Comparison of ENCODE assay signal across 17 cellular contexts in the genomic region with DNA sequence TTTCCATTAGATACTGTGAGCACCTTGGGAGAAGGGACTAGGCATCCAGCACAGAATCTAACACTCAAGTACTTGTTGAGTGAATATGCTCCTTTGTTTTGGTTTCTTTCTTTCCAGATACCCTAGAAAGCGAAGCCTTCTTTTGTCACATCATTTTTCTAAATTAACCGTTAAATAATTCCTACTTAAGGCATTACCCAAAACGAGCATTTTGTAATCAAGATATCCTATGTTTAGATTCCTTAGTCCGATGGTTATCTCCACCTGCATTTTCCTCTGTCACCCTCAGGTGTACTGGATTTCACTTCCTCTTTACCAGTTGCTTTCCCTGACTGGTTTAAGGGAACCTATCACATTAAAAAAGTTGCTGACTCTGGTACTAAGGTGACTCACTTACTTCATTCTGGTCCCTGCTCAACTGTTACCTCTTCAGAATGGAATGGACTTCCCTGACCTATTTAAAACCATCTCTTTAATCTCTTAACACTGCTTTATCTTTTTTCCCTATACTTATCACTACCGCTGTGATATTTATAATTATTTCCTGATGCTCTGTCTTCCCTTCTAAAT. TPM values are rescaled to one million over a fixed set of nuclear protein-coding genes. Genes with fewer than 3 reads are reported as not detected.
DNase-seq lines count a peak whose midpoint lies in the region; ATAC-seq, FAIRE-seq and TF ChIP-seq lines count a peak whose summit lies in the region.
"Had no signal": no experiment of that assay in that cellular context is flagged by ENCODE, and none has a peak within 500 bp of the region (broad histone marks: within the 10 kb centered on the region; RNA-seq: fewer than 3 reads in every experiment).

No MANE protein-coding gene starts in this region.

- H3K27ac ChIP-seq in GM12878 (ENCODE audit: control insufficient read depth, insufficient read depth): no peak overlapping the region
- H3K27ac ChIP-seq: SJSA1, vagina had no signal

- 78% methylated on average over 5 of the region's 5 CpGs for whole genome bisulfite sequencing in GM12878 (ENCODE audit: insufficient coverage, insufficient replicate concordance, low lambda C conversion rate, missing lambda C conversion rate)

- no peaks in the 10 kb centered on the region for H3K9me2 ChIP-seq in Loucy (replicated peaks; ENCODE audit: low read depth, low read length)

- H4K20me1 ChIP-seq in Loucy (ENCODE audit: insufficient read depth, low read length, poor library complexity, severe bottlenecking) (peaks cover 15% of the 10 kb centered on the region), GM12878 (ENCODE audit: control insufficient read depth, insufficient read depth) (no peaks in the 10 kb centered on the region)

- no peak overlapping the region for H2AFZ ChIP-seq in Loucy (ENCODE audit: low read length)
- no peak overlapping the region for H2AFZ ChIP-seq in GM12878 (ENCODE audit: control insufficient read depth, low read depth, low read length)

- 0 out of 2 replicates have a peak, but pooled peaks cover 3% of the 10 kb centered on the region for H3F3A ChIP-seq in Loucy (ENCODE audit: low read depth)

- no peaks in the 10 kb centered on the region for H3K9me3 Mint-ChIP-seq in activated CD4-positive, alpha-beta memory T cell treated with anti-CD3 and anti-CD28 coated beads, Interleukin-2, amount 10 ng/mL, durations not matched to agents 7 days and 5 days
- H3K9me3 Mint-ChIP-seq: activated T-helper 1 cell treated with anti-CD3 and anti-CD28 coated beads, Interleukin-12 subunit alpha, Interleukin-12 subunit beta, Interleukin-2, Interleukin-4 antibody, amounts not matched to agents 30 ng/mL and 10 ng/mL and 1 ng/mL, durations not matched to agents 14 hours and 24 hours and 36 hours had no signal

- DNase-seq in ACHN (peak; percentile 33), GM12878 (ENCODE audit: low read depth, low spot score) (no peak), kidney tubule cell (ENCODE audit: low spot score) (peak; percentile 82), globus pallidus (ENCODE audit: low spot score) (no peak)
- DNase-seq in activated CD4-positive, alpha-beta memory T cell treated with anti-CD3 and anti-CD28 coated beads, Interleukin-2, amount 10 ng/mL, durations not matched to agents 7 days and 5 days: no peak
- DNase-seq: activated CD4-positive, CD25-positive, alpha-beta regulatory T cell treated with anti-CD3 and anti-CD28 coated beads, Interleukin-2, amount 50 U/mL, for 72 hours; DND-41; H7; NCI-H1417; NCI-H526 treated with DMSO at 0.1 percent for 48 hours had no signal

- RAD21 ChIA-PET in GM12878 (lab: Charles Lee; ENCODE audit: unreplicated experiment): interaction anchor here (1.2 kb wide), 1 partner anchor 471 kb away, joined by 3 read pairs; no protein-coding TSS in a partner anchor

- H3K4me3 Mint-ChIP-seq in activated CD4-positive, alpha-beta memory T cell treated with anti-CD3 and anti-CD28 coated beads, Interleukin-2, amount 10 ng/mL, durations not matched to agents 7 days and 5 days: no peak overlapping the region
- H3K4me3 Mint-ChIP-seq: activated T-helper 1 cell treated with anti-CD3 and anti-CD28 coated beads, Interleukin-12 subunit alpha, Interleukin-12 subunit beta, Interleukin-2, Interleukin-4 antibody, amounts not matched to agents 30 ng/mL and 10 ng/mL and 1 ng/mL, durations not matched to agents 14 hours and 24 hours and 36 hours had no signal

- H3K27me3 ChIP-seq in Loucy (ENCODE audit: insufficient read depth, low read length, poor library complexity, severe bottlenecking) (no peaks in the 10 kb centered on the region), GM12878 (replicated peaks in 1 of 2; ENCODE audit: control insufficient read depth in 2 of 2, insufficient read depth in 2 of 2, low read length in 1 of 2) (no peaks in the 10 kb centered on the region)
- H3K27me3 ChIP-seq: SJSA1, vagina had no signal

- H3K4me1 ChIP-seq in Loucy (ENCODE audit: insufficient read depth, low read length, poor library complexity, severe bottlenecking): peaks cover 34% of the 10 kb centered on the region
- H3K4me1 ChIP-seq in GM12878 (ENCODE audit: control insufficient read depth, insufficient read depth, low read length): peaks cover 6% of the 10 kb centered on the region

- H3K4me3 ChIP-seq in Loucy (ENCODE audit: low read length, poor library complexity, severe bottlenecking): peak overlapping the region; percentile 26
- H3K4me3 ChIP-seq in GM12878: no peak overlapping the region
- H3K4me3 ChIP-seq: SJSA1, vagina had no signal

- H3K36me3 Mint-ChIP-seq in activated CD4-positive, alpha-beta memory T cell treated with anti-CD3 and anti-CD28 coated beads, Interleukin-2, amount 10 ng/mL, durations not matched to agents 7 days and 5 days (ENCODE audit: low read depth): no peaks in the 10 kb centered on the region

- SMC1A ChIA-PET in GM12878 (lab: Charles Lee; ENCODE audit: uncharacterized antibody, unreplicated experiment): interaction anchor here (0.6 to 2.3 kb wide), 2 partner anchors 8 to 261 kb away, joined by 3 to 8 read pairs; no protein-coding TSS in a partner anchor

- no peaks in the 10 kb centered on the region for H3K36me3 ChIP-seq in Loucy (ENCODE audit: insufficient read depth, low read length)
- H3K36me3 ChIP-seq in GM12878 (ENCODE audit: control insufficient read depth in 2 of 2, insufficient read depth in 2 of 2, low read length in 1 of 2): no peaks in the 10 kb centered on the region
- H3K36me3 ChIP-seq: vagina had no signal

- H3K9ac ChIP-seq in Loucy (ENCODE audit: low read depth, low read length, poor library complexity, severe bottlenecking): no peak overlapping the region
- no peak overlapping the region for H3K9ac ChIP-seq in GM12878 (ENCODE audit: control insufficient read depth, insufficient read depth, low read length)

- ATAC-seq in GM12878: no peak
- ATAC-seq in GM18873 (IDR thresholded peaks at IDR 0.05; ENCODE audit: low FRiP score, unreplicated experiment): no peak
- ATAC-seq in HG02981 (IDR thresholded peaks at IDR 0.05; ENCODE audit: unreplicated experiment): no peak

- peaks cover 70% of the 10 kb centered on the region for H3K79me2 ChIP-seq in Loucy (ENCODE audit: insufficient read depth, low read length)
- peaks cover 19% of the 10 kb centered on the region for H3K79me2 ChIP-seq in GM12878 (ENCODE audit: control insufficient read depth, insufficient read depth, low read length)

- no peak for TF ChIP-seq RAD21 in GM12878 (IDR thresholded peaks at IDR 0.05; ENCODE audit: insufficient read depth, low read depth, low read length)

- H3K9me3 ChIP-seq in Loucy (ENCODE audit: insufficient read depth, low read depth, low read length): no peaks in the 10 kb centered on the region
- H3K9me3 ChIP-seq in GM12878 (replicated peaks; ENCODE audit: control insufficient read depth, insufficient read depth, low read length): no peaks in the 10 kb centered on the region
- H3K9me3 ChIP-seq: SJSA1, vagina had no signal

- no peak for TF ChIP-seq EP300 in GM12878 (IDR thresholded peaks at IDR 0.05; ENCODE audit: borderline replicate concordance in 1 of 2, control insufficient read depth in 1 of 2, low read depth in 2 of 2, low read length in 2 of 2)

- peaks cover 21% of the 10 kb centered on the region for H3K4me1 Mint-ChIP-seq in activated CD4-positive, alpha-beta memory T cell treated with anti-CD3 and anti-CD28 coated beads, Interleukin-2, amount 10 ng/mL, durations not matched to agents 7 days and 5 days

- BruUV-seq in GM12878 (replicated peaks; lab: Mats Ljungman, UMichigan): no TSS peak

- in situ Hi-C loops in ACHN (cut with HindIII; ENCODE audit: low pct_ligation_motif_present, low pct_unique_long_range_greater_than_20kb, low sequenced_read_pairs): no loop called here
- in situ Hi-C loops in GM12878 (cut with MboI): no loop called here

- POLR2A ChIA-PET in GM12878 (lab: Charles Lee): interaction anchor here (0.6 kb wide), 1 partner anchor 152 kb away, joined by 7 read pairs; no protein-coding TSS in a partner anchor
- POLR2A ChIA-PET in activated CD4-positive, alpha-beta memory T cell treated with anti-CD3 and anti-CD28 coated beads, Interleukin-2, amount 10 ng/mL, durations not matched to agents 7 days and 5 days (lab: Charles Lee): no interaction called here

- intact Hi-C loops in GM12878 (cut with micrococcal nuclease; ENCODE audit: unreplicated experiment): loop anchor here (5.0 to 10.0 kb wide), 3 partner anchors 174 to 341 kb away; partner anchors contain the start of genes ARID4B and GGPS1

- H3K4me2 ChIP-seq in Loucy (ENCODE audit: low read depth, low read length, poor library complexity, severe bottlenecking) (peak overlapping the region; percentile 85), GM12878 (ENCODE audit: control insufficient read depth, insufficient read depth) (peak overlapping the region; percentile 50)

- CTCF ChIA-PET in GM12878 (lab: Yijun Ruan, JAX): interaction anchor here (0.6 to 1.5 kb wide), 2 partner anchors 84 to 100 kb away, joined by 3 to 5 read pairs; no protein-coding TSS in a partner anchor
- CTCF ChIA-PET in activated CD4-positive, alpha-beta memory T cell treated with anti-CD3 and anti-CD28 coated beads, Interleukin-2, amount 10 ng/mL, durations not matched to agents 7 days and 5 days (lab: Charles Lee): interaction anchor here (0.6 kb wide), 1 partner anchor 77 kb away, joined by 3 read pairs; no protein-coding TSS in a partner anchor

- no peak overlapping the region for H3K27ac Mint-ChIP-seq in activated CD4-positive, alpha-beta memory T cell treated with anti-CD3 and anti-CD28 coated beads, Interleukin-2, amount 10 ng/mL, durations not matched to agents 7 days and 5 days
- H3K27ac Mint-ChIP-seq: activated T-helper 1 cell treated with anti-CD3 and anti-CD28 coated beads, Interleukin-12 subunit alpha, Interleukin-12 subunit beta, Interleukin-2, Interleukin-4 antibody, amounts not matched to agents 30 ng/mL and 10 ng/mL and 1 ng/mL, durations not matched to agents 14 hours and 24 hours and 36 hours had no signal

- TF ChIP-seq CTCF in Loucy (conservative IDR thresholded peaks at IDR 0.05; ENCODE audit: low read length): no peak
- no peak for TF ChIP-seq CTCF in GM12878 (IDR thresholded peaks at IDR 0.05 in 2 of 3, conservative IDR thresholded peaks at IDR 0.05 in 1 of 3; ENCODE audit: control insufficient read depth in 2 of 3, extremely low read depth in 1 of 3, insufficient read depth in 1 of 3, low read depth in 3 of 3, low read length in 3 of 3)

- H3K27me3 Mint-ChIP-seq in activated CD4-positive, alpha-beta memory T cell treated with anti-CD3 and anti-CD28 coated beads, Interleukin-2, amount 10 ng/mL, durations not matched to agents 7 days and 5 days: no peaks in the 10 kb centered on the region

- TF ChIP-seq POLR2A in GM12878 (IDR thresholded peaks at IDR 0.05; ENCODE audit: low read depth, low read length): no peak

- no peak for FAIRE-seq in GM12878 (lab: Jason Lieb, UNC)
- FAIRE-seq: endothelial cell of umbilical vein had no signal

RNA-seq across cellular contexts. Expression of gene B3GALNT2, which starts 3.2 kb away (rescaled TPM):
- total RNA-seq in GM12878 (2013; cell fraction: nucleolus; rRNA removed): 75.0 and 76.7 TPM in 2 replicates
- total RNA-seq in GM12878 (2014; rRNA removed) (14.5 and 21.7 TPM in 2 replicates), GM12878 (2014; rRNA removed; fragmentation: Illumina TruSeq; extraction: Trizol) (19.4 and 21.4 TPM in 2 replicates), GM12878 (2021) (15.6 and 16.8 TPM in 2 replicates)
- 3.8 TPM for polyA plus RNA-seq in GM12878 (2011; ENCODE audit: low read depth)
- polyA plus RNA-seq in GM12878 (2011; rRNA removed) (19.7 and 24.1 TPM in 2 replicates), GM12878 (2014; fragmentation: Illumina TruSeq; extraction: Trizol) (12.5 and 19.6 TPM in 2 replicates), GM12878 (2014; fragmentation: Nextera tagmentation; extraction: Ambion mirVana) (1 to 10 TPM in 1 of 2 experiments, under 1 TPM in 1; 0.77 to 1.5 TPM), GM12878 (2014; rRNA removed) (11.9 and 13.0 TPM in 2 replicates), GM12878 (2016; fragmentation: Nextera tagmentation; extraction: Ambion mirVana) (10 to 100 TPM; 12.2 to 12.9 TPM)
- 10.1 and 10.2 TPM in 2 replicates for polyA plus RNA-seq in GM12878 (2011; cell fraction: cytosol; rRNA removed)
- polyA plus RNA-seq in GM12878 (2011; cell fraction: nucleus; rRNA removed): 13.0 and 14.3 TPM in 2 replicates
- polyA plus RNA-seq in GM12878 (2012): 5.5 and 5.7 TPM in 2 replicates
- 40.1 and 45.3 TPM in 2 replicates for polyA minus RNA-seq in GM12878 (2011; rRNA and poly(A)+ RNA removed)
- polyA minus RNA-seq in GM12878 (2011; cell fraction: cytosol; rRNA and poly(A)+ RNA removed): 13.9 and 15.4 TPM in 2 replicates
- polyA minus RNA-seq in GM12878 (2011; cell fraction: nucleus; rRNA and poly(A)+ RNA removed): 9.9 and 25.2 TPM in 2 replicates
- 10 to 100 TPM; 14.0 to 14.2 TPM for total RNA-seq in activated CD4-positive, alpha-beta memory T cell treated with anti-CD3 and anti-CD28 coated beads, Interleukin-2, amount 10 ng/mL, durations not matched to agents 7 days and 5 days

Comparison
In these comparisons a context has a peak if more than half of its experiments do, and no peak if none do; other contexts are left out.
1. DNase-seq: peak in ACHN (single experiment) and kidney tubule cell (single experiment); none in GM12878 (single experiment), activated CD4-positive, alpha-beta memory T cell treated with anti-CD3 and anti-CD28 coated beads, Interleukin-2, amount 10 ng/mL, durations not matched to agents 7 days and 5 days (single experiment) and globus pallidus (single experiment).